Comparison of ENCODE assay signal across 20 cellular contexts in the genomic region with DNA sequence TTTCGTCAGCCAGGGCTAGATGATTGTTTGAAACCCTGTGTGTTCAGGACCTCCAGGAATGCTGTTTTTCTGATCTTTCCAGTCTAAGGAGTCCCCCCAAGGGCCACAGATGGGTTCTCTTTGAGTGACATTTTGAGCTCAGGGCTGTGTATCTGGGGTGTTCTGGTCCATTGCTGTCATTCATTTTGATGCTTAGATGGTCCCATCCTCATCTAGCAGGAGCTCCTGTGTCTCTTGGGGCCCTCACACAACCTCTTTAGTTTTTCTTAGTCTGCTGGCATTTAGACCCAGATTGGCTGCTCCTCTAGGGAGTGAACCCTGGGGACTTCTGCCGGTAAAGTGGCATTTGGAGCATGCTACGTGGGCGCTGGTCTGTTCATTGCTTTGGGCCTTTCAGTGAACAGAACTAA. TPM values are rescaled to one million over a fixed set of nuclear protein-coding genes. Genes with fewer than 3 reads are reported as not detected.
DNase-seq lines count a peak whose midpoint lies in the region; ATAC-seq and TF ChIP-seq lines count a peak whose summit lies in the region.
"Had no signal": no experiment of that assay in that cellular context is flagged by ENCODE, and none has a peak within 500 bp of the region (broad histone marks: within the 10 kb centered on the region; RNA-seq: fewer than 3 reads in every experiment).

No MANE protein-coding gene starts in this region.

- DNase-seq in activated naive CD4-positive, alpha-beta T cell treated with anti-CD3 and anti-CD28 coated beads for 36 hours: no peak
- no peak for DNase-seq in activated naive CD4-positive, alpha-beta T cell treated with anti-CD3 and anti-CD28 coated beads, Interleukin-2, amount 50 U/mL, for 16 hours
- DNase-seq in activated CD8-positive, alpha-beta T cell treated with anti-CD3 and anti-CD28 coated beads for 36 hours: no peak
- no peak for DNase-seq in mesothelial cell of epicardium (ENCODE audit: low spot score in 2 of 2, unreplicated experiment in 2 of 2)
- DNase-seq in type B pancreatic cell (ENCODE audit: extremely low spot score, unreplicated experiment): no peak
- no peak for DNase-seq in GOT3 (lab: John Stamatoyannopoulos, UW)
- no peak for DNase-seq in body of pancreas
- no peak for DNase-seq in GM19238 (ENCODE audit: insufficient read length, low spot score)
- DNase-seq: activated B cell treated with CpG ODN at 0.5 μM for 24 hours; activated naive CD4-positive, alpha-beta T cell; COR-L47; naive B cell; NCI-H1436 treated with DMSO at 0.1 percent for 48 hours; psoas muscle; Right ventricle myocardium superior; stimulated activated naive B cell treated with anti-CD40 and anti-IgM and Interleukin-4, amounts not matched to agents 10 μg/mL and 1 μg/mL and 100 μg/mL, for 72 hours had no signal

- intact Hi-C loops in activated naive CD4-positive, alpha-beta T cell treated with anti-CD3 and anti-CD28 coated beads for 36 hours (cut with micrococcal nuclease): no loop called here
- intact Hi-C loops in activated CD8-positive, alpha-beta T cell treated with anti-CD3 and anti-CD28 coated beads for 36 hours (cut with micrococcal nuclease): no loop called here
- intact Hi-C loops in body of pancreas (cut with DNase I): no loop called here

- CTCF ChIA-PET in activated naive CD4-positive, alpha-beta T cell treated with anti-CD3 and anti-CD28 coated beads for 36 hours (lab: Charles Lee): interaction anchor here (1.4 to 1.6 kb wide), 2 partner anchors 11 to 20 kb away, joined by 3 to 5 read pairs; no protein-coding TSS in a partner anchor
- CTCF ChIA-PET in activated CD8-positive, alpha-beta T cell treated with anti-CD3 and anti-CD28 coated beads for 36 hours (lab: Charles Lee): interaction anchor here (1.3 to 14.0 kb wide), 4 partner anchors 11 to 29 kb away, joined by 3 to 234 read pairs (median 4); no protein-coding TSS in a partner anchor

- H3K4me3 ChIP-seq in body of pancreas: no peak overlapping the region
- H3K4me3 ChIP-seq: breast epithelium, lower lobe of right lung, psoas muscle had no signal

- no peak for TF ChIP-seq POLR2A in body of pancreas (IDR thresholded peaks at IDR 0.05)

- WGBS in body of pancreas, 2 donors: 87 to 91% methylated on average over 4 of the region's 4 CpGs

- H3K27ac Mint-ChIP-seq in activated naive CD4-positive, alpha-beta T cell treated with anti-CD3 and anti-CD28 coated beads for 36 hours: peak overlapping the region; percentile 58
- peak overlapping the region; percentile 65 for H3K27ac Mint-ChIP-seq in activated CD8-positive, alpha-beta T cell treated with anti-CD3 and anti-CD28 coated beads for 36 hours
- H3K27ac Mint-ChIP-seq in mesothelial cell of epicardium: peak overlapping the region; percentile 92
- H3K27ac Mint-ChIP-seq in type B pancreatic cell: peak overlapping the region; percentile 93
- H3K27ac Mint-ChIP-seq: activated B cell treated with CpG ODN at 0.5 μM for 24 hours; stimulated activated naive B cell treated with anti-CD40 and anti-IgM and Interleukin-4, amounts not matched to agents 10 μg/mL and 1 μg/mL and 100 μg/mL, for 72 hours; T-helper 1 cell treated with Interleukin-12 subunit alpha and Interleukin-12 subunit beta and Interleukin-4 antibody, amounts not matched to agents 30 μg/mL and 1 μg/mL, for 36 hours had no signal

- H3K27me3 ChIP-seq in body of pancreas: no peaks in the 10 kb centered on the region
- H3K27me3 ChIP-seq: breast epithelium had no signal

- H3K36me3 Mint-ChIP-seq in activated naive CD4-positive, alpha-beta T cell treated with anti-CD3 and anti-CD28 coated beads for 36 hours (ENCODE audit: low read depth): peaks cover 25% of the 10 kb centered on the region
- peaks cover 40% of the 10 kb centered on the region for H3K36me3 Mint-ChIP-seq in activated CD8-positive, alpha-beta T cell treated with anti-CD3 and anti-CD28 coated beads for 36 hours (ENCODE audit: low read depth)
- H3K36me3 Mint-ChIP-seq in mesothelial cell of epicardium: peaks cover 24% of the 10 kb centered on the region
- H3K36me3 Mint-ChIP-seq in type B pancreatic cell: peaks cover 22% of the 10 kb centered on the region

- H3K27me3 Mint-ChIP-seq in activated naive CD4-positive, alpha-beta T cell treated with anti-CD3 and anti-CD28 coated beads for 36 hours (ENCODE audit: low read depth): no peaks in the 10 kb centered on the region
- no peaks in the 10 kb centered on the region for H3K27me3 Mint-ChIP-seq in activated CD8-positive, alpha-beta T cell treated with anti-CD3 and anti-CD28 coated beads for 36 hours
- no peaks in the 10 kb centered on the region for H3K27me3 Mint-ChIP-seq in mesothelial cell of epicardium (ENCODE audit: low read depth)
- H3K27me3 Mint-ChIP-seq in type B pancreatic cell: no peaks in the 10 kb centered on the region
- H3K27me3 Mint-ChIP-seq: activated B cell treated with CpG ODN at 0.5 μM for 24 hours; naive B cell; stimulated activated naive B cell treated with anti-CD40 and anti-IgM and Interleukin-4, amounts not matched to agents 10 μg/mL and 1 μg/mL and 100 μg/mL, for 72 hours had no signal

- POLR2A ChIA-PET in activated CD8-positive, alpha-beta T cell treated with anti-CD3 and anti-CD28 coated beads for 36 hours (lab: Charles Lee): interaction anchor here (1.0 kb wide), 1 partner anchor 16 kb away, joined by 3 read pairs; no protein-coding TSS in a partner anchor

- H3K27ac ChIP-seq in body of pancreas: no peak overlapping the region
- H3K27ac ChIP-seq: lower lobe of right lung had no signal

- H3K4me1 ChIP-seq in body of pancreas: peaks cover 6% of the 10 kb centered on the region

- no peak for TF ChIP-seq CTCF in activated CD8-positive, alpha-beta T cell treated with anti-CD3 and anti-CD28 coated beads for 36 hours (IDR thresholded peaks at IDR 0.05)
- TF ChIP-seq CTCF in mesothelial cell of epicardium (IDR thresholded peaks at IDR 0.05; ENCODE audit: unreplicated experiment) (no peak), type B pancreatic cell (conservative IDR thresholded peaks at IDR 0.05) (no peak), body of pancreas (IDR thresholded peaks at IDR 0.05) (no peak)

- peaks cover 0 to 2% of the 10 kb centered on the region in 2 donors for H3K36me3 ChIP-seq in body of pancreas (replicated peaks in 1 of 2; ENCODE audit: insufficient read depth in 1 of 2, low read depth in 2 of 2)
- H3K36me3 ChIP-seq: breast epithelium had no signal

- H3K9me3 Mint-ChIP-seq in activated naive CD4-positive, alpha-beta T cell treated with anti-CD3 and anti-CD28 coated beads for 36 hours: no peaks in the 10 kb centered on the region
- no peaks in the 10 kb centered on the region for H3K9me3 Mint-ChIP-seq in activated CD8-positive, alpha-beta T cell treated with anti-CD3 and anti-CD28 coated beads for 36 hours
- H3K9me3 Mint-ChIP-seq in mesothelial cell of epicardium: peaks cover 10% of the 10 kb centered on the region
- H3K9me3 Mint-ChIP-seq in type B pancreatic cell: no peaks in the 10 kb centered on the region
- H3K9me3 Mint-ChIP-seq: activated B cell treated with CpG ODN at 0.5 μM for 24 hours; naive B cell; stimulated activated naive B cell treated with anti-CD40 and anti-IgM and Interleukin-4, amounts not matched to agents 10 μg/mL and 1 μg/mL and 100 μg/mL, for 72 hours; T-helper 1 cell treated with Interleukin-12 subunit alpha and Interleukin-12 subunit beta and Interleukin-4 antibody, amounts not matched to agents 30 μg/mL and 1 μg/mL, for 36 hours had no signal

- H3K4me3 Mint-ChIP-seq in activated naive CD4-positive, alpha-beta T cell treated with anti-CD3 and anti-CD28 coated beads for 36 hours: no peak overlapping the region
- no peak overlapping the region for H3K4me3 Mint-ChIP-seq in activated CD8-positive, alpha-beta T cell treated with anti-CD3 and anti-CD28 coated beads for 36 hours
- H3K4me3 Mint-ChIP-seq in mesothelial cell of epicardium (no peak overlapping the region), type B pancreatic cell (peak overlapping the region; percentile 66)
- H3K4me3 Mint-ChIP-seq: activated B cell treated with CpG ODN at 0.5 μM for 24 hours; naive B cell; stimulated activated naive B cell treated with anti-CD40 and anti-IgM and Interleukin-4, amounts not matched to agents 10 μg/mL and 1 μg/mL and 100 μg/mL, for 72 hours; T-helper 1 cell treated with Interleukin-12 subunit alpha and Interleukin-12 subunit beta and Interleukin-4 antibody, amounts not matched to agents 30 μg/mL and 1 μg/mL, for 36 hours had no signal

- no peaks in the 10 kb centered on the region for H3K9me3 ChIP-seq in body of pancreas
- H3K9me3 ChIP-seq: breast epithelium, lower lobe of right lung, psoas muscle had no signal

- no peak for ATAC-seq in activated CD8-positive, alpha-beta T cell treated with anti-CD3 and anti-CD28 coated beads for 36 hours
- ATAC-seq in body of pancreas: no peak
- ATAC-seq: esophagus mucosa, lower lobe of right lung had no signal

- H3K4me1 Mint-ChIP-seq in activated naive CD4-positive, alpha-beta T cell treated with anti-CD3 and anti-CD28 coated beads for 36 hours (ENCODE audit: low read depth): peaks cover 79% of the 10 kb centered on the region
- H3K4me1 Mint-ChIP-seq in activated CD8-positive, alpha-beta T cell treated with anti-CD3 and anti-CD28 coated beads for 36 hours (ENCODE audit: low read depth): peaks cover 64% of the 10 kb centered on the region
- H3K4me1 Mint-ChIP-seq in mesothelial cell of epicardium: peaks cover 39% of the 10 kb centered on the region
- peaks cover 32% of the 10 kb centered on the region for H3K4me1 Mint-ChIP-seq in type B pancreatic cell (ENCODE audit: unreplicated experiment)

RNA-seq across cellular contexts. Expression of gene MED15, which starts 39.1 kb away (rescaled TPM):
- total RNA-seq in activated naive CD4-positive, alpha-beta T cell treated with anti-CD3 and anti-CD28 coated beads for 36 hours: 100 to 1,000 TPM in 1 of 2 experiments, 10 to 100 TPM in 1; 94.7 to 108 TPM
- total RNA-seq in activated CD8-positive, alpha-beta T cell treated with anti-CD3 and anti-CD28 coated beads for 36 hours: 100 to 1,000 TPM; 110 to 118 TPM
- total RNA-seq in mesothelial cell of epicardium (129 to 135 TPM (median 129 TPM) in 3 replicates), type B pancreatic cell (ENCODE audit: low replicate concordance) (90.8 and 121 TPM in 2 replicates), body of pancreas (10 to 100 TPM; 31.6 to 36.9 TPM)

RNA-seq across cellular contexts. Expression of gene KLHL22, which starts 51.0 kb away (rescaled TPM):
- 10 to 100 TPM; 10.1 to 11.7 TPM for total RNA-seq in activated naive CD4-positive, alpha-beta T cell treated with anti-CD3 and anti-CD28 coated beads for 36 hours
- 10 to 100 TPM; 16.3 to 17.9 TPM for total RNA-seq in activated CD8-positive, alpha-beta T cell treated with anti-CD3 and anti-CD28 coated beads for 36 hours
- total RNA-seq in mesothelial cell of epicardium (58.4 to 60.3 TPM (median 59.9 TPM) in 3 replicates), type B pancreatic cell (ENCODE audit: low replicate concordance) (34.3 and 38.8 TPM in 2 replicates), body of pancreas (10 to 100 TPM; 10.1 to 11.9 TPM)
